Comparison of ENCODE assay signal across 18 cellular contexts in genomic region chr2:174762464-174762863, GRCh38. TPM values are rescaled to one million over a fixed set of nuclear protein-coding genes. Genes with fewer than 3 reads are reported as not detected.
DNase-seq lines count a peak whose midpoint lies in the region; ATAC-seq, FAIRE-seq and TF ChIP-seq lines count a peak whose summit lies in the region.
"Had no signal": no experiment of that assay in that cellular context is flagged by ENCODE, and none has a peak within 500 bp of the region (broad histone marks: within the 10 kb centered on the region; RNA-seq: fewer than 3 reads in every experiment).

No MANE protein-coding gene starts in this region.

- WGBS in psoas muscle, 3 donors: 26 to 38% (median 26%) methylated on average over 5 of the region's 5 CpGs

- H3K4me3 ChIP-seq in BLaER1 (no peak overlapping the region), astrocyte (ENCODE audit: insufficient read depth, low read depth, low read length) (no peak overlapping the region), psoas muscle (peak overlapping the region; percentile 78)
- H3K4me3 ChIP-seq: GM23248, MG63 had no signal

- peaks cover 42% of the 10 kb centered on the region for H3K4me1 Mint-ChIP-seq in astrocyte (ENCODE audit: low read depth, unreplicated experiment)
- peaks cover 56% of the 10 kb centered on the region for H3K4me1 Mint-ChIP-seq in glutamatergic neuron (ENCODE audit: low read depth, unreplicated experiment)
- H3K4me1 Mint-ChIP-seq in natural killer cell: no peaks in the 10 kb centered on the region

- ATAC-seq in psoas muscle: peak; percentile 3 to 42 (median 24)
- no peak for ATAC-seq in HG03108 (IDR thresholded peaks at IDR 0.05; ENCODE audit: unreplicated experiment)
- no peak for ATAC-seq in natural killer cell
- ATAC-seq: HCT116, Right ventricle myocardium inferior had no signal

- H3K36me3 Mint-ChIP-seq in astrocyte (ENCODE audit: low read depth, unreplicated experiment) (no peaks in the 10 kb centered on the region), glutamatergic neuron (ENCODE audit: unreplicated experiment) (no peaks in the 10 kb centered on the region), natural killer cell (no peaks in the 10 kb centered on the region)

- peak overlapping the region; percentile 78 for H3K4me2 ChIP-seq in BLaER1
- no peak overlapping the region for H3K4me2 ChIP-seq in astrocyte (ENCODE audit: low read length)

- intact Hi-C loops in psoas muscle (cut with DNase I): no loop called here
- intact Hi-C loops in natural killer cell (cut with micrococcal nuclease): no loop called here

- no peaks in the 10 kb centered on the region for H3K9me3 ChIP-seq in BLaER1
- H3K9me3 ChIP-seq in astrocyte (ENCODE audit: insufficient read depth, low read depth, low read length): no peaks in the 10 kb centered on the region
- H3K9me3 ChIP-seq in psoas muscle: no peaks in the 10 kb centered on the region
- H3K9me3 ChIP-seq: Caco-2, MG63 had no signal

- peak overlapping the region; percentile 83 for H3K27ac Mint-ChIP-seq in astrocyte (ENCODE audit: unreplicated experiment)
- H3K27ac Mint-ChIP-seq in glutamatergic neuron (ENCODE audit: unreplicated experiment): peak overlapping the region; percentile 92
- no peak overlapping the region for H3K27ac Mint-ChIP-seq in natural killer cell

- TF ChIP-seq CTCF in astrocyte (IDR thresholded peaks at IDR 0.05; ENCODE audit: insufficient read depth, low read depth, low read length): no peak
- no peak for TF ChIP-seq CTCF in glutamatergic neuron (IDR thresholded peaks at IDR 0.05; ENCODE audit: partially characterized antibody, unreplicated experiment)
- TF ChIP-seq CTCF in psoas muscle (IDR thresholded peaks at IDR 0.05): no peak
- TF ChIP-seq CTCF in natural killer cell (IDR thresholded peaks at IDR 0.05): no peak

- H3K9me3 Mint-ChIP-seq in astrocyte (ENCODE audit: unreplicated experiment): no peaks in the 10 kb centered on the region
- H3K9me3 Mint-ChIP-seq in glutamatergic neuron (ENCODE audit: unreplicated experiment): peaks cover 11% of the 10 kb centered on the region
- no peaks in the 10 kb centered on the region for H3K9me3 Mint-ChIP-seq in natural killer cell

- FAIRE-seq in astrocyte (lab: Jason Lieb, UNC): no peak

- H3K27me3 ChIP-seq in BLaER1 (no peaks in the 10 kb centered on the region), astrocyte (ENCODE audit: insufficient read depth, low read length) (no peaks in the 10 kb centered on the region), psoas muscle (ENCODE audit: insufficient read depth in 3 of 3, low read length in 2 of 3) (no peaks in the 10 kb centered on the region)
- H3K27me3 ChIP-seq: MG63 had no signal

- H3K4me1 ChIP-seq in BLaER1: peaks cover 57% of the 10 kb centered on the region
- peaks cover 11% of the 10 kb centered on the region for H3K4me1 ChIP-seq in astrocyte (ENCODE audit: insufficient read depth, low read length)
- H3K4me1 ChIP-seq in psoas muscle: peaks cover 34% of the 10 kb centered on the region
- H3K4me1 ChIP-seq: Caco-2 had no signal

- H3K36me3 ChIP-seq in BLaER1: no peaks in the 10 kb centered on the region
- no peaks in the 10 kb centered on the region for H3K36me3 ChIP-seq in astrocyte (ENCODE audit: insufficient read depth, low read length)
- H3K36me3 ChIP-seq in psoas muscle (ENCODE audit: insufficient read depth in 1 of 2, low read depth in 1 of 2): peaks cover 0 to 31% of the 10 kb centered on the region in 2 donors
- H3K36me3 ChIP-seq: MG63 had no signal

- H3K79me2 ChIP-seq in astrocyte (ENCODE audit: insufficient read depth, low read length): no peaks in the 10 kb centered on the region

- DNase-seq in astrocyte (ENCODE audit: low read depth) (no peak), glutamatergic neuron (no peak), psoas muscle (no peak), EL (no peak), natural killer cell (no peak), GDM1 (lab: John Stamatoyannopoulos, UW) (no peak)
- DNase-seq: Caco-2, GM23248, KG1, MG63, NCI-H1105, NCI-H446 treated with DMSO at 0.1 percent for 48 hours, NCI-H748 treated with DMSO at 0.1 percent for 48 hours had no signal

- peak overlapping the region; percentile 14 for H3K4me3 Mint-ChIP-seq in astrocyte (ENCODE audit: unreplicated experiment)
- H3K4me3 Mint-ChIP-seq in glutamatergic neuron (ENCODE audit: unreplicated experiment): peak overlapping the region; percentile 93
- no peak overlapping the region for H3K4me3 Mint-ChIP-seq in natural killer cell

- H3K27ac ChIP-seq in BLaER1 (no peak overlapping the region), astrocyte (ENCODE audit: low read depth, low read length) (no peak overlapping the region), psoas muscle (peak overlapping the region; percentile 87)
- H3K27ac ChIP-seq: GM23248 had no signal

- H3K27me3 Mint-ChIP-seq in astrocyte (ENCODE audit: low read depth, unreplicated experiment) (no peaks in the 10 kb centered on the region), glutamatergic neuron (ENCODE audit: unreplicated experiment) (peaks cover 1% of the 10 kb centered on the region), natural killer cell (ENCODE audit: low read depth in 2 of 2) (peaks cover 15 to 16% of the 10 kb centered on the region in 2 donors)

- no peak overlapping the region for H2AFZ ChIP-seq in astrocyte (ENCODE audit: low read depth, low read length)
- H2AFZ ChIP-seq: GM23248 had no signal

- H4K20me1 ChIP-seq in BLaER1: no peaks in the 10 kb centered on the region
- no peaks in the 10 kb centered on the region for H4K20me1 ChIP-seq in astrocyte (ENCODE audit: insufficient read depth, low read length)

- H3K9ac ChIP-seq in BLaER1: no peak overlapping the region; the same call in 1 of the 2 replicates
- no peak overlapping the region for H3K9ac ChIP-seq in astrocyte (ENCODE audit: low read length)
- H3K9ac ChIP-seq: GM23248 had no signal

RNA-seq across cellular contexts. Expression of gene CHRNA1, which starts 1.8 kb away (rescaled TPM):
- 3.7 and 5.9 TPM in 2 replicates for total RNA-seq in astrocyte
- 161 TPM for total RNA-seq in glutamatergic neuron (ENCODE audit: unreplicated experiment)
- total RNA-seq in psoas muscle: 100 to 1,000 TPM in 3 of 4 donors, 10 to 100 TPM in 1; 51.0 to 278 (median 147) TPM
- 100 to 1,000 TPM in 1 of 3 donors, 10 to 100 TPM in 2; 31.7 to 123 (median 54.0) TPM for polyA plus RNA-seq in psoas muscle
- total RNA-seq in natural killer cell: under 1 TPM in 1 of 3 donors, not detected in 2; 0.23 TPM
- total RNA-seq: A172, Caco-2, GM23248 had no signal

Comparison
In these comparisons a context has a peak if more than half of its experiments do, and no peak if none do; other contexts are left out.
1. H3K27ac Mint-ChIP-seq: peak in astrocyte (single experiment) and glutamatergic neuron (single experiment); none in natural killer cell (0 of 2).
2. ATAC-seq: peak in psoas muscle (4 of 4); none in HG03108 (single experiment) and natural killer cell (0 of 3).